In genomic region chr7:4712371-4713182, GRCh38 we compare ENCODE assay signal across 1 cellular context.
TF ChIP-seq lines count a peak whose summit lies in the region.

No MANE protein-coding gene starts in this region.

TF ChIP-seq in liver, 16 proteins besides CTCF, POLR2A, EP300 and RAD21 (continued from another document):
- TF ChIP-seq ZBTB33 (IDR thresholded peaks at IDR 0.05) (no peak), RXRA (IDR thresholded peaks at IDR 0.05) (peak; percentile 33 to 74), JUND (IDR thresholded peaks at IDR 0.05) (peak; percentile 67 to 88), HNF4A (conservative IDR thresholded peaks at IDR 0.05) (peak; percentile 19 to 63)
